Comparison of ENCODE assay signal across 8 cellular contexts in genomic region chr14:99274346-99275221, GRCh38. TPM values are rescaled to one million over a fixed set of nuclear protein-coding genes. Genes with fewer than 3 reads are reported as not detected.
DNase-seq lines count a peak whose midpoint lies in the region; ATAC-seq, FAIRE-seq and TF ChIP-seq lines count a peak whose summit lies in the region.

No MANE protein-coding gene starts in this region.

- peaks cover 70 to 100% (median 97%) of the 10 kb centered on the region in 11 experiments for H3K27me3 ChIP-seq in BLaER1 treated with 17β-estradiol and CSF1 and Interleukin-3, amounts not matched to agents 10 nM and 100 nM
- H3K27me3 ChIP-seq in mesenchymal stem cell (ENCODE audit: control insufficient read depth in 1 of 2, insufficient read depth in 1 of 2, low read length in 2 of 2) (peaks cover 65 to 73% of the 10 kb centered on the region in 2 experiments), testis (no peaks in the 10 kb centered on the region)

- intact Hi-C loops in testis (cut with DNase I; ENCODE audit: low total_unique reads) = no loop called here

- peak overlapping the region; percentile 84 for H2AFZ ChIP-seq in mesenchymal stem cell (ENCODE audit: low read depth, low read length)

- H4K20me1 ChIP-seq in BLaER1 treated with 17β-estradiol and CSF1 and Interleukin-3, amounts not matched to agents 10 nM and 100 nM = peaks cover 0 to 17% (median 8%) of the 10 kb centered on the region in 11 experiments; a peak in 12 of 22 replicates

- H3K4me1 Mint-ChIP-seq in activated CD4-positive, alpha-beta T cell treated with anti-CD3 and anti-CD28 coated beads, Interleukin-2, amount 10 ng/mL, durations not matched to agents 7 days and 5 days = peaks cover 46% of the 10 kb centered on the region
- H3K4me1 Mint-ChIP-seq in endothelial cell (ENCODE audit: unreplicated experiment) = peaks cover 16% of the 10 kb centered on the region

- 4% methylated on average over 61 of the region's 69 CpGs for WGBS in mesenchymal stem cell
- WGBS in testis, 2 donors = 0 to 1% methylated on average over 28 to 51 of the region's 69 CpGs

- peak overlapping the region; percentile 85 to 97 (median 96) for H3K4me2 ChIP-seq in BLaER1 treated with 17β-estradiol and CSF1 and Interleukin-3, amounts not matched to agents 10 nM and 100 nM
- peak overlapping the region; percentile 92 for H3K4me2 ChIP-seq in mesenchymal stem cell (ENCODE audit: low read length, poor library complexity, severe bottlenecking)

- ATAC-seq in HG03520 (IDR thresholded peaks at IDR 0.05; ENCODE audit: unreplicated experiment) = no peak

- H4K91ac ChIP-seq in mesenchymal stem cell (ENCODE audit: low read length) = no peak overlapping the region

- TF ChIP-seq POLR2A in H54 (IDR thresholded peaks at IDR 0.05; ENCODE audit: low read depth, low read length) = no peak
- TF ChIP-seq POLR2A in testis (IDR thresholded peaks at IDR 0.05) = no peak

- no peak overlapping the region for H4K8ac ChIP-seq in mesenchymal stem cell (ENCODE audit: low read length)

- peak; percentile 68 for DNase-seq in H54 (ENCODE audit: insufficient read length, low spot score)
- peak; percentile 99 for DNase-seq in NCI-H2171 treated with DMSO at 0.1 percent for 48 hours (lab: John Stamatoyannopoulos, UW)
- DNase-seq in activated CD4-positive, alpha-beta T cell treated with anti-CD3 and anti-CD28 coated beads, Interleukin-2, amount 10 ng/mL, durations not matched to agents 7 days and 5 days = peak; percentile 60
- peak; percentile 75 for DNase-seq in endothelial cell (ENCODE audit: low spot score)
- DNase-seq in mesenchymal stem cell = peak; percentile 46
- DNase-seq in testis = peak; percentile 83

- peak overlapping the region; percentile 49 to 85 (median 79); a peak in 21 of 22 replicates for H3K9ac ChIP-seq in BLaER1 treated with 17β-estradiol and CSF1 and Interleukin-3, amounts not matched to agents 10 nM and 100 nM
- no peak overlapping the region for H3K9ac ChIP-seq in mesenchymal stem cell (ENCODE audit: low read length)

- H3K27ac Mint-ChIP-seq in activated CD4-positive, alpha-beta T cell treated with anti-CD3 and anti-CD28 coated beads, Interleukin-2, amount 10 ng/mL, durations not matched to agents 7 days and 5 days = peak overlapping the region; percentile 99
- peak overlapping the region; percentile 24 for H3K27ac Mint-ChIP-seq in endothelial cell (ENCODE audit: unreplicated experiment)

- no peaks in the 10 kb centered on the region for H3K9me3 Mint-ChIP-seq in activated CD4-positive, alpha-beta T cell treated with anti-CD3 and anti-CD28 coated beads, Interleukin-2, amount 10 ng/mL, durations not matched to agents 7 days and 5 days
- H3K9me3 Mint-ChIP-seq in endothelial cell (ENCODE audit: unreplicated experiment) = no peaks in the 10 kb centered on the region

- no peak for TF ChIP-seq CTCF in endothelial cell (IDR thresholded peaks at IDR 0.05; ENCODE audit: unreplicated experiment)
- TF ChIP-seq CTCF in testis (IDR thresholded peaks at IDR 0.05) = peak in 1 of 3 experiments; percentile 11

- peaks cover 8% of the 10 kb centered on the region for H3K36me3 Mint-ChIP-seq in activated CD4-positive, alpha-beta T cell treated with anti-CD3 and anti-CD28 coated beads, Interleukin-2, amount 10 ng/mL, durations not matched to agents 7 days and 5 days (ENCODE audit: low read depth)
- H3K36me3 Mint-ChIP-seq in endothelial cell (ENCODE audit: low read depth, unreplicated experiment) = peaks cover 3% of the 10 kb centered on the region

- no peak overlapping the region for H2AK5ac ChIP-seq in mesenchymal stem cell (ENCODE audit: low read length, severe bottlenecking)

- H3K4me1 ChIP-seq in BLaER1 treated with 17β-estradiol and CSF1 and Interleukin-3, amounts not matched to agents 10 nM and 100 nM = peaks cover 20 to 41% (median 33%) of the 10 kb centered on the region in 10 experiments
- peaks cover 36% of the 10 kb centered on the region for H3K4me1 ChIP-seq in mesenchymal stem cell (ENCODE audit: control insufficient read depth, insufficient read depth, low read depth, low read length)
- peaks cover 14% of the 10 kb centered on the region for H3K4me1 ChIP-seq in testis

- H3K4ac ChIP-seq in mesenchymal stem cell (ENCODE audit: low read depth in 1 of 2, low read length in 2 of 2) = no peak overlapping the region

- POLR2A ChIA-PET in activated CD4-positive, alpha-beta T cell treated with anti-CD3 and anti-CD28 coated beads, Interleukin-2, amount 10 ng/mL, durations not matched to agents 7 days and 5 days (lab: Charles Lee) = interaction anchor here (0.5 kb wide), 1 partner anchor 130 kb away, joined by 3 read pairs; no protein-coding TSS in a partner anchor

- H3K27ac ChIP-seq in BLaER1 treated with 17β-estradiol and CSF1 and Interleukin-3, amounts not matched to agents 10 nM and 100 nM = peak overlapping the region in 10 of 11 experiments; percentile 38 to 80 (median 74); a peak in 19 of 22 replicates
- H3K27ac ChIP-seq in mesenchymal stem cell (ENCODE audit: low read length, poor library complexity, severe bottlenecking) = no peak overlapping the region
- H3K27ac ChIP-seq in testis = no peak overlapping the region

- peak overlapping the region; percentile 5 for H2BK120ac ChIP-seq in mesenchymal stem cell (ENCODE audit: low read depth, low read length)

- H3K4me3 Mint-ChIP-seq in activated CD4-positive, alpha-beta T cell treated with anti-CD3 and anti-CD28 coated beads, Interleukin-2, amount 10 ng/mL, durations not matched to agents 7 days and 5 days = peak overlapping the region; percentile 86
- peak overlapping the region; percentile 78 for H3K4me3 Mint-ChIP-seq in endothelial cell (ENCODE audit: unreplicated experiment)

- H3K4me3 ChIP-seq in BLaER1 treated with 17β-estradiol and CSF1 and Interleukin-3, amounts not matched to agents 10 nM and 100 nM = peak overlapping the region; percentile 69 to 78 (median 76)
- H3K4me3 ChIP-seq in mesenchymal stem cell (ENCODE audit: insufficient read depth in 1 of 2, low read depth in 1 of 2, low read length in 2 of 2) = peak overlapping the region; percentile 51 to 65
- H3K4me3 ChIP-seq in testis = peak overlapping the region; percentile 46 to 56

- FAIRE-seq in H54 (lab: Jason Lieb, UNC) = no peak

- H3K14ac ChIP-seq in mesenchymal stem cell (ENCODE audit: low read length in 2 of 2) = no peak overlapping the region

- H3K27me3 Mint-ChIP-seq in activated CD4-positive, alpha-beta T cell treated with anti-CD3 and anti-CD28 coated beads, Interleukin-2, amount 10 ng/mL, durations not matched to agents 7 days and 5 days = peaks cover 22% of the 10 kb centered on the region
- H3K27me3 Mint-ChIP-seq in endothelial cell (ENCODE audit: unreplicated experiment) = peaks cover 11% of the 10 kb centered on the region

- CTCF ChIA-PET in activated CD4-positive, alpha-beta T cell treated with anti-CD3 and anti-CD28 coated beads, Interleukin-2, amount 10 ng/mL, durations not matched to agents 7 days and 5 days (lab: Charles Lee) = interaction anchor here (0.7 to 2.0 kb wide), 4 partner anchors 9 to 1105 kb away, joined by 3 to 9 read pairs (median 6); no protein-coding TSS in a partner anchor

- peak overlapping the region in 1 of 2 experiments; percentile 48 for H3K18ac ChIP-seq in mesenchymal stem cell (ENCODE audit: low read depth in 1 of 2, low read length in 2 of 2)

- no peaks in the 10 kb centered on the region for H3K36me3 ChIP-seq in BLaER1 treated with 17β-estradiol and CSF1 and Interleukin-3, amounts not matched to agents 10 nM and 100 nM
- no peaks in the 10 kb centered on the region for H3K36me3 ChIP-seq in mesenchymal stem cell (ENCODE audit: control insufficient read depth in 1 of 2, insufficient read depth in 2 of 2, low read depth in 1 of 2, low read length in 2 of 2)
- no peaks in the 10 kb centered on the region for H3K36me3 ChIP-seq in testis (ENCODE audit: low read depth, missing control alignments)

- no peaks in the 10 kb centered on the region for H3K79me1 ChIP-seq in mesenchymal stem cell (replicated peaks; ENCODE audit: low read length, poor library complexity, severe bottlenecking)

- no peak overlapping the region for H2BK5ac ChIP-seq in mesenchymal stem cell (ENCODE audit: low read depth, low read length, poor library complexity, severe bottlenecking)

- H3K9me3 ChIP-seq in BLaER1 treated with 17β-estradiol and CSF1 and Interleukin-3, amounts not matched to agents 10 nM and 100 nM (replicated peaks in 1 of 11) = no peaks in the 10 kb centered on the region
- H3K9me3 ChIP-seq in mesenchymal stem cell (ENCODE audit: control insufficient read depth, low read length) (no peaks in the 10 kb centered on the region), testis (no peaks in the 10 kb centered on the region)

- no peak overlapping the region for H2BK12ac ChIP-seq in mesenchymal stem cell (ENCODE audit: low read length in 2 of 2)

- H3K23ac ChIP-seq in mesenchymal stem cell (ENCODE audit: low read length in 2 of 2) = no peak overlapping the region

- H2BK15ac ChIP-seq in mesenchymal stem cell (ENCODE audit: low read depth, poor library complexity, severe bottlenecking) = no peak overlapping the region

RNA-seq across cellular contexts. Expression of gene BCL11B, which starts 2.6 kb away (rescaled TPM):
- 100 to 1,000 TPM; 115 to 116 TPM for total RNA-seq in activated CD4-positive, alpha-beta T cell treated with anti-CD3 and anti-CD28 coated beads, Interleukin-2, amount 10 ng/mL, durations not matched to agents 7 days and 5 days
- total RNA-seq in endothelial cell (ENCODE audit: unreplicated experiment) = 1.0 TPM
- not detected for polyA plus RNA-seq in mesenchymal stem cell (2013, experiment 1 of 2)
- polyA plus RNA-seq in mesenchymal stem cell (2013, experiment 2 of 2) = not detected
- total RNA-seq in testis = 1 to 10 TPM; 4.4 to 4.7 TPM
- 0.96 TPM for polyA plus RNA-seq in testis (ENCODE audit: insufficient read depth, low read depth, low replicate concordance)

Comparison
In these comparisons a context has a peak if more than half of its experiments do, and no peak if none do; other contexts are left out.
1. H3K27ac ChIP-seq: peak in BLaER1 treated with 17β-estradiol and CSF1 and Interleukin-3, amounts not matched to agents 10 nM and 100 nM (10 of 11); none in mesenchymal stem cell (single experiment) and testis (0 of 2).
2. DNase-seq: peak in every context shown above with its lines; median percentile 99 in NCI-H2171 treated with DMSO at 0.1 percent for 48 hours; 83 in testis; 75 in endothelial cell; 68 in H54; 60 in activated CD4-positive, alpha-beta T cell treated with anti-CD3 and anti-CD28 coated beads, Interleukin-2, amount 10 ng/mL, durations not matched to agents 7 days and 5 days; 46 in mesenchymal stem cell.
3. RNA of gene BCL11B, which starts 2.6 kb away (total RNA-seq): 115 to 116 TPM in activated CD4-positive, alpha-beta T cell treated with anti-CD3 and anti-CD28 coated beads, Interleukin-2, amount 10 ng/mL, durations not matched to agents 7 days and 5 days; 4.4 to 4.7 TPM in testis and 1.0 TPM in endothelial cell (single experiment); every median in the first group is over 10 times any median in the second.
4. Peak in every context shown above with its lines, with median percentiles within 50 percentile points of each other: H3K4me3 ChIP-seq.